9 cellular contexts compared by ENCODE assay signal in genomic region chr17:40552806-40553693, GRCh38. TPM values are rescaled to one million over a fixed set of nuclear protein-coding genes. Genes with fewer than 3 reads are reported as not detected.
DNase-seq lines count a peak whose midpoint lies in the region; ATAC-seq, FAIRE-seq and TF ChIP-seq lines count a peak whose summit lies in the region.
"Had no signal": no experiment of that assay in that cellular context is flagged by ENCODE, and none has a peak within 500 bp of the region (broad histone marks: within the 10 kb centered on the region; RNA-seq: fewer than 3 reads in every experiment).

No MANE protein-coding gene starts in this region.

- TF ChIP-seq RAD21 in GM12878 (IDR thresholded peaks at IDR 0.05; ENCODE audit: insufficient read depth, low read depth, low read length), result no peak

- FAIRE-seq in GM12878 (lab: Jason Lieb, UNC), result no peak

- ATAC-seq in heart left ventricle, result peak in 1 of 4 donors; percentile 35
- ATAC-seq in left cardiac atrium, result no peak
- peak; percentile 2 for ATAC-seq in GM12878
- ATAC-seq in upper lobe of right lung, result peak; percentile 26
- no peak for ATAC-seq in HG03159 (IDR thresholded peaks at IDR 0.05; ENCODE audit: unreplicated experiment)

- H3K4me1 ChIP-seq in heart left ventricle (peaks cover 21 to 94% (median 79%) of the 10 kb centered on the region in 12 donors), GM12878 (ENCODE audit: control insufficient read depth, insufficient read depth, low read length) (peaks cover 36% of the 10 kb centered on the region), muscle layer of colon (ENCODE audit: insufficient read depth, low read length) (peaks cover 80% of the 10 kb centered on the region), upper lobe of right lung (peaks cover 75% of the 10 kb centered on the region)

- no peaks in the 10 kb centered on the region for H4K20me1 ChIP-seq in GM12878 (ENCODE audit: control insufficient read depth, insufficient read depth)

- 76 to 82% (median 80%) methylated on average over 8 to 12 of the region's 12 CpGs for WGBS in heart left ventricle, 4 donors
- 60% methylated on average over 12 of the region's 12 CpGs for WGBS in GM12878 (ENCODE audit: insufficient coverage, insufficient replicate concordance, low lambda C conversion rate, missing lambda C conversion rate)

- no peaks in the 10 kb centered on the region for H3K79me2 ChIP-seq in GM12878 (ENCODE audit: control insufficient read depth, insufficient read depth, low read length)

- no peak overlapping the region for H2AFZ ChIP-seq in GM12878 (ENCODE audit: control insufficient read depth, low read depth, low read length)

- no TSS peak for BruUV-seq in GM12878 (replicated peaks; lab: Mats Ljungman, UMichigan)

- H3K36me3 ChIP-seq in heart left ventricle, result no peaks in the 10 kb centered on the region
- H3K36me3 ChIP-seq in GM12878 (ENCODE audit: control insufficient read depth in 2 of 2, insufficient read depth in 2 of 2, low read length in 1 of 2), result peaks cover 14 to 39% of the 10 kb centered on the region in 2 experiments; a peak in 3 of 4 replicates
- H3K36me3 ChIP-seq in muscle layer of colon (ENCODE audit: insufficient read depth, low read length), result no peaks in the 10 kb centered on the region
- no peaks in the 10 kb centered on the region for H3K36me3 ChIP-seq in upper lobe of right lung

- H3K9me3 ChIP-seq in heart left ventricle (no peaks in the 10 kb centered on the region), GM12878 (replicated peaks; ENCODE audit: control insufficient read depth, insufficient read depth, low read length) (no peaks in the 10 kb centered on the region), muscle layer of colon (ENCODE audit: low read length) (no peaks in the 10 kb centered on the region), upper lobe of right lung (no peaks in the 10 kb centered on the region)

- CTCF ChIA-PET in GM12878 (lab: Yijun Ruan, JAX), result interaction anchor here (1.1 to 12.8 kb wide), 6 partner anchors 14 to 135 kb away, joined by 3 to 318 read pairs (median 5); partner anchors contain the start of gene TOP2A

- in situ Hi-C loops in GM12878 (cut with MboI), result no loop called here

- TF ChIP-seq POLR2A in heart left ventricle (IDR thresholded peaks at IDR 0.05), result no peak
- 0 out of 2 replicates have a peak, but pooled peaks have one; percentile 17 for TF ChIP-seq POLR2A in GM12878 (IDR thresholded peaks at IDR 0.05; ENCODE audit: low read depth, low read length)

- no peak for TF ChIP-seq CTCF in heart left ventricle (IDR thresholded peaks at IDR 0.05)
- TF ChIP-seq CTCF in GM12878 (IDR thresholded peaks at IDR 0.05 in 2 of 3, conservative IDR thresholded peaks at IDR 0.05 in 1 of 3; ENCODE audit: control insufficient read depth in 2 of 3, extremely low read depth in 1 of 3, insufficient read depth in 1 of 3, low read depth in 3 of 3, low read length in 3 of 3), result no peak
- TF ChIP-seq CTCF in upper lobe of right lung (IDR thresholded peaks at IDR 0.05), result no peak

- SMC1A ChIA-PET in GM12878 (lab: Charles Lee; ENCODE audit: uncharacterized antibody, unreplicated experiment), result interaction anchor here (1.2 to 21.2 kb wide), 10 partner anchors 10 to 114 kb away, joined by 3 to 430 read pairs (median 6); no protein-coding TSS in a partner anchor

- POLR2A ChIA-PET in GM12878 (lab: Charles Lee), result interaction anchor here (1.2 to 5.4 kb wide), 13 partner anchors 10 to 63 kb away, joined by 3 to 39 read pairs (median 8); partner anchors contain the start of gene CCR7

- TF ChIP-seq EP300 in GM12878 (IDR thresholded peaks at IDR 0.05; ENCODE audit: borderline replicate concordance in 1 of 2, control insufficient read depth in 1 of 2, low read depth in 2 of 2, low read length in 2 of 2), result no peak

- H3K27ac ChIP-seq in heart left ventricle (peak overlapping the region; percentile 72 to 95 (median 86)), GM12878 (ENCODE audit: control insufficient read depth, insufficient read depth) (no peak overlapping the region), muscle layer of colon (ENCODE audit: low read depth, low read length) (peak overlapping the region; percentile 89), upper lobe of right lung (peak overlapping the region; percentile 83)

- intact Hi-C loops in heart left ventricle (cut with DNase I), result no loop called here
- intact Hi-C loops in left cardiac atrium (cut with DNase I), result no loop called here
- intact Hi-C loops in GM12878 (cut with micrococcal nuclease; ENCODE audit: unreplicated experiment), result no loop called here
- intact Hi-C loops in upper lobe of right lung (cut with DNase I), result no loop called here

- H3K4me2 ChIP-seq in GM12878 (ENCODE audit: control insufficient read depth, insufficient read depth), result no peak overlapping the region

- H3K27me3 ChIP-seq in heart left ventricle (no peaks in the 10 kb centered on the region), GM12878 (replicated peaks in 1 of 2; ENCODE audit: control insufficient read depth in 2 of 2, insufficient read depth in 2 of 2, low read length in 1 of 2) (no peaks in the 10 kb centered on the region), muscle layer of colon (ENCODE audit: control insufficient read depth in 1 of 2, insufficient read depth in 2 of 2, low read length in 2 of 2) (no peaks in the 10 kb centered on the region), upper lobe of right lung (no peaks in the 10 kb centered on the region)

- DNase-seq in heart left ventricle (peak in 1 of 5 donors; percentile 8), left cardiac atrium (no peak), GM12878 (ENCODE audit: low read depth, low spot score) (no peak), upper lobe of right lung (peak; percentile 58), NCI-H1436 treated with DMSO at 0.1 percent for 48 hours (lab: John Stamatoyannopoulos, UW) (no peak), COLO668 (lab: John Stamatoyannopoulos, UW; ENCODE audit: unreplicated experiment) (no peak)
- DNase-seq: Calu3 had no signal

- no peak overlapping the region for H3K9ac ChIP-seq in GM12878 (ENCODE audit: control insufficient read depth, insufficient read depth, low read length)
- H3K9ac ChIP-seq in muscle layer of colon (ENCODE audit: low read length), result no peak overlapping the region

- H3K4me3 ChIP-seq in heart left ventricle (peak overlapping the region in 1 of 12 donors; percentile 36), GM12878 (no peak overlapping the region), muscle layer of colon (ENCODE audit: low read depth in 1 of 2, low read length in 2 of 2) (no peak overlapping the region), upper lobe of right lung (no peak overlapping the region)

- RAD21 ChIA-PET in GM12878 (lab: Charles Lee; ENCODE audit: unreplicated experiment), result interaction anchor here (1.1 to 21.1 kb wide), 6 partner anchors 15 to 63 kb away, joined by 3 to 514 read pairs (median 13); no protein-coding TSS in a partner anchor

TF ChIP-seq in GM12878, 131 proteins besides CTCF, POLR2A, EP300 and RAD21 (continues in another document):
- TF ChIP-seq ZSCAN29 (IDR thresholded peaks at IDR 0.05), result 0 out of 2 replicates have a peak, but pooled peaks have one; percentile 12

RNA-seq across cellular contexts. Expression of gene CCR7, which starts 12.2 kb away (rescaled TPM):
- total RNA-seq in heart left ventricle, result 1 to 10 TPM in 1 of 9 donors, under 1 TPM in 5, not detected in 3; 0.09 to 2.2 (median 0.23) TPM
- polyA plus RNA-seq in heart left ventricle, result under 1 TPM; 0.15 to 0.35 TPM
- under 1 TPM; 0.29 to 0.53 TPM for total RNA-seq in left cardiac atrium
- total RNA-seq in GM12878 (2013; cell fraction: nucleolus; rRNA removed), result 1,072 and 1,160 TPM in 2 replicates
- 235 and 242 TPM in 2 replicates for total RNA-seq in GM12878 (2014; rRNA removed)
- 131 and 136 TPM in 2 replicates for total RNA-seq in GM12878 (2014; rRNA removed; fragmentation: Illumina TruSeq; extraction: Trizol)
- total RNA-seq in GM12878 (2021), result 192 and 209 TPM in 2 replicates
- polyA plus RNA-seq in GM12878 (2011; ENCODE audit: low read depth), result 96.4 TPM
- polyA plus RNA-seq in GM12878 (2011; rRNA removed), result 696 and 1,171 TPM in 2 replicates
- 1,486 and 1,699 TPM in 2 replicates for polyA plus RNA-seq in GM12878 (2011; cell fraction: cytosol; rRNA removed)
- polyA plus RNA-seq in GM12878 (2011; cell fraction: nucleus; rRNA removed), result 1,140 and 1,750 TPM in 2 replicates
- polyA plus RNA-seq in GM12878 (2012), result 149 and 215 TPM in 2 replicates
- 171 and 245 TPM in 2 replicates for polyA plus RNA-seq in GM12878 (2014; fragmentation: Illumina TruSeq; extraction: Trizol)
- 100 to 1,000 TPM; 235 to 294 TPM for polyA plus RNA-seq in GM12878 (2014; fragmentation: Nextera tagmentation; extraction: Ambion mirVana)
- polyA plus RNA-seq in GM12878 (2014; rRNA removed), result 258 and 274 TPM in 2 replicates
- 100 to 1,000 TPM; 571 to 606 TPM for polyA plus RNA-seq in GM12878 (2016; fragmentation: Nextera tagmentation; extraction: Ambion mirVana)
- polyA minus RNA-seq in GM12878 (2011; rRNA and poly(A)+ RNA removed), result 2,298 and 2,348 TPM in 2 replicates
- polyA minus RNA-seq in GM12878 (2011; cell fraction: cytosol; rRNA and poly(A)+ RNA removed), result 332 and 352 TPM in 2 replicates
- 378 and 542 TPM in 2 replicates for polyA minus RNA-seq in GM12878 (2011; cell fraction: nucleus; rRNA and poly(A)+ RNA removed)
- total RNA-seq in upper lobe of right lung, result 1.1 TPM
- total RNA-seq: Calu3 had no signal

RNA-seq across cellular contexts. Expression of gene TNS4, which starts 51.6 kb away (rescaled TPM):
- total RNA-seq in heart left ventricle (under 1 TPM in 2 of 9 donors, not detected in 7; 0.16 to 0.91 TPM), left cardiac atrium (not detected), GM12878 (2014; rRNA removed) (0.16 and 0.34 TPM in 2 replicates), GM12878 (2014; rRNA removed; fragmentation: Illumina TruSeq; extraction: Trizol) (0.31 and 0.46 TPM in 2 replicates), GM12878 (2021) (0.90 and 1.0 TPM in 2 replicates), upper lobe of right lung (0.78 TPM)
- polyA plus RNA-seq in heart left ventricle (not detected), GM12878 (2011; rRNA removed) (0.35 and 0.69 TPM in 2 replicates), GM12878 (2014; fragmentation: Illumina TruSeq; extraction: Trizol) (0.49 and 0.85 TPM in 2 replicates), GM12878 (2014; fragmentation: Nextera tagmentation; extraction: Ambion mirVana) (not detected), GM12878 (2014; rRNA removed) (0.67 and 1.2 TPM in 2 replicates), GM12878 (2016; fragmentation: Nextera tagmentation; extraction: Ambion mirVana) (under 1 TPM; 0.10 to 0.79 TPM)
- total RNA-seq in GM12878 (2013; cell fraction: nucleolus; rRNA removed), result 1.9 and 3.5 TPM in 2 replicates
- polyA plus RNA-seq in GM12878 (2011; ENCODE audit: low read depth), result not detected
- 0.79 TPM in 2 replicates for polyA plus RNA-seq in GM12878 (2011; cell fraction: cytosol; rRNA removed)
- 0.39 and 0.61 TPM in 2 replicates for polyA plus RNA-seq in GM12878 (2011; cell fraction: nucleus; rRNA removed)
- polyA plus RNA-seq in GM12878 (2012), result 0.13 TPM in 1 of 2 replicates, not detected in the other
- polyA minus RNA-seq in GM12878 (2011; rRNA and poly(A)+ RNA removed), result 1.5 and 4.2 TPM in 2 replicates
- 0.21 and 1.3 TPM in 2 replicates for polyA minus RNA-seq in GM12878 (2011; cell fraction: cytosol; rRNA and poly(A)+ RNA removed)
- 1.2 and 2.5 TPM in 2 replicates for polyA minus RNA-seq in GM12878 (2011; cell fraction: nucleus; rRNA and poly(A)+ RNA removed)

Comparison
In these comparisons a context has a peak if more than half of its experiments do, and no peak if none do; other contexts are left out.
1. ATAC-seq: peak in GM12878 (single experiment) and upper lobe of right lung (single experiment); none in left cardiac atrium (0 of 2) and HG03159 (single experiment).
2. RNA of gene CCR7, which starts 12.2 kb away (total RNA-seq): 131 to 1,160 TPM in GM12878; 1.1 TPM in upper lobe of right lung (single experiment), 0.29 to 0.53 TPM in left cardiac atrium and 0.09 to 2.2 TPM in heart left ventricle; every median in the first group is over 10 times any median in the second.